8 cellular contexts compared by ENCODE assay signal in the genomic region with DNA sequence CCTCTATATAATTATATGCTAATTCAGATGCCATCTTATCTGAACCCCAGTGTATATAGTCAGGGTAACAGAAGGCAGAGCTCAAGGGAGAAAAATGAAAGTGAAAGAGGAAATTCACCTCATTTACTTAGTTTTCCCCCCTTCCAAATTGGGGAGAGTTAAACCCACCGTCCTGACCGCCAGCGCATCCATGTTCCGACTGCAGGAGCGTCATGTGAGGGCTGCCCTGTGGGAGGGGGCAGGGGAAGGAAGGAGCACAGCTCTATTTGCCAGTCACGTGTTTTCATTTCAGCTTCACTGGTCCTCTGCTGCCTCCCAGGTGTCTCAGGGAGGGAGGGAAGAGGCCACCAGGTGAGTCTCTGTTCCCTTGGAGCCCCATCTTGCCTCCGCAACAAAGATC. TPM values are rescaled to one million over a fixed set of nuclear protein-coding genes. Genes with fewer than 3 reads are reported as not detected.
DNase-seq lines count a peak whose midpoint lies in the region; ATAC-seq and TF ChIP-seq lines count a peak whose summit lies in the region.

No MANE protein-coding gene starts in this region.

- no peaks in the 10 kb centered on the region for H3K36me3 ChIP-seq in rectal smooth muscle tissue (ENCODE audit: control insufficient read depth, insufficient read depth, low read length)

- H3K9me3 Mint-ChIP-seq in activated naive CD4-positive, alpha-beta T cell treated with anti-CD3 and anti-CD28 coated beads, Interleukin-2, amount 10 ng/mL, durations not matched to agents 7 days and 5 days = no peaks in the 10 kb centered on the region
- H3K9me3 Mint-ChIP-seq in Calu3 (ENCODE audit: low read depth, unreplicated experiment) = no peaks in the 10 kb centered on the region

- no peaks in the 10 kb centered on the region for H3K36me3 Mint-ChIP-seq in activated naive CD4-positive, alpha-beta T cell treated with anti-CD3 and anti-CD28 coated beads, Interleukin-2, amount 10 ng/mL, durations not matched to agents 7 days and 5 days
- peaks cover 7% of the 10 kb centered on the region for H3K36me3 Mint-ChIP-seq in Calu3 (ENCODE audit: insufficient read depth, unreplicated experiment)

- H3K9ac ChIP-seq in rectal smooth muscle tissue (ENCODE audit: low read length) = no peak overlapping the region

- ATAC-seq in GM19467 (IDR thresholded peaks at IDR 0.05; ENCODE audit: unreplicated experiment) (peak; percentile 40), HG03469 (IDR thresholded peaks at IDR 0.05; ENCODE audit: unreplicated experiment) (no peak), HG02623 (IDR thresholded peaks at IDR 0.05; ENCODE audit: unreplicated experiment) (no peak)

- no peak overlapping the region for H3K27ac ChIP-seq in rectal smooth muscle tissue (ENCODE audit: low read depth, low read length)

- BruUV-seq in Calu3 (replicated peaks; lab: Mats Ljungman, UMichigan) = no TSS peak

- H3K27me3 Mint-ChIP-seq in activated naive CD4-positive, alpha-beta T cell treated with anti-CD3 and anti-CD28 coated beads, Interleukin-2, amount 10 ng/mL, durations not matched to agents 7 days and 5 days = no peaks in the 10 kb centered on the region
- H3K27me3 Mint-ChIP-seq in Calu3 (ENCODE audit: unreplicated experiment) = no peaks in the 10 kb centered on the region

- H3K4me1 Mint-ChIP-seq in activated naive CD4-positive, alpha-beta T cell treated with anti-CD3 and anti-CD28 coated beads, Interleukin-2, amount 10 ng/mL, durations not matched to agents 7 days and 5 days = peaks cover 21% of the 10 kb centered on the region
- peaks cover 18% of the 10 kb centered on the region for H3K4me1 Mint-ChIP-seq in Calu3 (ENCODE audit: low read depth, unreplicated experiment)

- H3K27ac Mint-ChIP-seq in activated naive CD4-positive, alpha-beta T cell treated with anti-CD3 and anti-CD28 coated beads, Interleukin-2, amount 10 ng/mL, durations not matched to agents 7 days and 5 days = peak overlapping the region; percentile 90
- H3K27ac Mint-ChIP-seq in Calu3 (ENCODE audit: unreplicated experiment) = no peak overlapping the region

- no peak for TF ChIP-seq CTCF in Calu3 (IDR thresholded peaks at IDR 0.05; ENCODE audit: unreplicated experiment)

- DNase-seq in NCI-H774 (lab: John Stamatoyannopoulos, UW) (peak; percentile 15), dedifferentiated amniotic fluid mesenchymal stem cell (ENCODE audit: extremely low spot score) (no peak), Calu3 (no peak)
- DNase-seq in activated naive CD4-positive, alpha-beta T cell treated with anti-CD3 and anti-CD28 coated beads, Interleukin-2, amount 10 ng/mL, durations not matched to agents 7 days and 5 days = peak; percentile 77

- H3K4me3 ChIP-seq in rectal smooth muscle tissue (ENCODE audit: low read length) = peak overlapping the region; percentile 57

- no peaks in the 10 kb centered on the region for H3K27me3 ChIP-seq in rectal smooth muscle tissue (ENCODE audit: control insufficient read depth, insufficient read depth, low read length)

- peaks cover 2% of the 10 kb centered on the region for H3K4me1 ChIP-seq in rectal smooth muscle tissue (ENCODE audit: control insufficient read depth, insufficient read depth, low read length)

- peak overlapping the region; percentile 73 for H3K4me3 Mint-ChIP-seq in activated naive CD4-positive, alpha-beta T cell treated with anti-CD3 and anti-CD28 coated beads, Interleukin-2, amount 10 ng/mL, durations not matched to agents 7 days and 5 days
- H3K4me3 Mint-ChIP-seq in Calu3 (ENCODE audit: low read depth, unreplicated experiment) = no peak overlapping the region

- CTCF ChIA-PET in activated naive CD4-positive, alpha-beta T cell treated with anti-CD3 and anti-CD28 coated beads, Interleukin-2, amount 10 ng/mL, durations not matched to agents 7 days and 5 days (lab: Charles Lee) = interaction anchor here (0.6 to 2.9 kb wide), 5 partner anchors 11 to 179 kb away, joined by 3 to 43 read pairs (median 3); a partner anchor contains a TSS
- CTCF ChIA-PET in Calu3 (lab: Charles Lee) = interaction anchor here (1.0 to 1.3 kb wide), 3 partner anchors 11 to 59 kb away, joined by 3 to 8 read pairs (median 5); a partner anchor contains a TSS

- intact Hi-C loops in Calu3 (cut with micrococcal nuclease; ENCODE audit: unreplicated experiment) = no loop called here

RNA-seq across cellular contexts. Expression of a gene that starts 13.2 kb away (rescaled TPM):
- 17.6 and 22.3 TPM in 2 replicates for total RNA-seq in Calu3 (2022)

RNA-seq across cellular contexts. Expression of a gene that starts 34.1 kb away (rescaled TPM):
- total RNA-seq in Calu3 (2022) = 32.6 and 33.2 TPM in 2 replicates

RNA-seq across cellular contexts. Expression of a gene that starts 42.1 kb away (rescaled TPM):
- 22.5 and 25.1 TPM in 2 replicates for total RNA-seq in Calu3 (2022)

Comparison
In these comparisons a context has a peak if more than half of its experiments do, and no peak if none do; other contexts are left out.
1. DNase-seq: peak in NCI-H774 (single experiment) and activated naive CD4-positive, alpha-beta T cell treated with anti-CD3 and anti-CD28 coated beads, Interleukin-2, amount 10 ng/mL, durations not matched to agents 7 days and 5 days (single experiment); none in dedifferentiated amniotic fluid mesenchymal stem cell (single experiment) and Calu3 (single experiment).